In genomic region chr10:124092270-124093075, GRCh38 we compare ENCODE assay signal across 8 cellular contexts.
A peak's percentile ranks its signal among the peaks of the same experiment; 100 is the strongest.
DNase-seq lines count a peak whose midpoint lies in the region; ATAC-seq lines count a peak whose summit lies in the region.

No MANE protein-coding gene starts in this region.

- ATAC-seq in HG02759 (IDR thresholded peaks at IDR 0.05; ENCODE audit: unreplicated experiment) (peak; percentile 57), GM19467 (IDR thresholded peaks at IDR 0.05; ENCODE audit: unreplicated experiment) (no peak)

- DNase-seq in DMS153 treated with DMSO at 0.1 percent for 48 hours (lab: John Stamatoyannopoulos, UW; ENCODE audit: unreplicated experiment) (peak; percentile 42), DMS153 (lab: John Stamatoyannopoulos, UW) (no peak), glomerular visceral epithelial cell (ENCODE audit: extremely low spot score) (peak; percentile 9), nucleus accumbens (lab: John Stamatoyannopoulos, UW) (peak in 32 of 56 donors; percentile 14 to 71 (median 44)), GF-D8 (lab: John Stamatoyannopoulos, UW) (no peak)
- DNase-seq in activated T-cell treated with anti-CD3 and anti-CD28 coated beads, Interleukin-2, amount 50 U/mL, for 48 hours = peak; percentile 45 to 58

Comparison
In these comparisons a context has a peak if more than half of its experiments do, and no peak if none do; other contexts are left out.
1. DNase-seq: peak in DMS153 treated with DMSO at 0.1 percent for 48 hours (single experiment), activated T-cell treated with anti-CD3 and anti-CD28 coated beads, Interleukin-2, amount 50 U/mL, for 48 hours (2 of 2), glomerular visceral epithelial cell (single experiment) and nucleus accumbens (32 of 56); none in DMS153 (single experiment) and GF-D8 (single experiment).